ENCODE assay signal across 1 cellular context in the genomic region with DNA sequence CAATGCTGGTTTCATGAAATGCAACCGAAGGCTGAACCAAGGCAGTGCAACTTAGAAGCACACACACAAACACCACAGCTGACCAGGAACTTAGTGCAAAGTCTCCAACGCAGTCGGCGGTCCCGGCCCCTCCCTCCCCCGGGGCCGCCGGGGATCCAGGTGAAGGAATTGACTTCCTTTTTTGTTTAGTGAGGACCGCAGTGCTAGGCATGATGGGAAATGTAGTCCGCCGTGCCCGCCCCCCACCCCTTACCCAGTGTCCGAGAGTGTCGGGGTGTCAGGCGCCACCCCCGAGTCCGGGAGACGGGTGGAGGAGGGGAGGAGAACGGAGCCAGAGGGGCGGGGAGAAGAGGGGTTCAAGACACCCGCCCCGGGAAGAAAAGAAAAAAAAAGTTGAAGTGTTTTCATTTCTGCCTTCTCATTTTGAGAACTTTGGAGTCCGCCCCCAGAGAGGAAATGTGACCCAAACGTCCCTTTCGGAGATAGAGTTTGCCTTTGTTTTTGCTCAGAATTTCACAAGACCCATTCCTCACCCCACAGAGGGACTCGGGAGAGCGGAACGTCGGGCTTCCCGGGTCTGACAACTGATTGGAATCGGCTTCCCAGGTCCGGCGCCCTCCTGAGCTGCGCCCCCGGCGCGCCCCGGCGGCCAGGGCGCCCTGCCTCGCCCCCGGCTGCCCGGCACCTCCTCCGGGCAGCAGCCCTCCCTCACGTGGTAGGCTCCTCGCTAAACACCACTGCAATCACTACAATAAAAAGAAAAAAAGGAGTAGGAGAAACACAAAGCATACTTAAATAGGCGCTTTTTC.
TF ChIP-seq lines count a peak whose summit lies in the region.

No MANE protein-coding gene starts in this region.

TF ChIP-seq in K562, 482 proteins besides CTCF, POLR2A, EP300 and RAD21 (continued from another document and continues in another):
- TF ChIP-seq, protein P1, sequence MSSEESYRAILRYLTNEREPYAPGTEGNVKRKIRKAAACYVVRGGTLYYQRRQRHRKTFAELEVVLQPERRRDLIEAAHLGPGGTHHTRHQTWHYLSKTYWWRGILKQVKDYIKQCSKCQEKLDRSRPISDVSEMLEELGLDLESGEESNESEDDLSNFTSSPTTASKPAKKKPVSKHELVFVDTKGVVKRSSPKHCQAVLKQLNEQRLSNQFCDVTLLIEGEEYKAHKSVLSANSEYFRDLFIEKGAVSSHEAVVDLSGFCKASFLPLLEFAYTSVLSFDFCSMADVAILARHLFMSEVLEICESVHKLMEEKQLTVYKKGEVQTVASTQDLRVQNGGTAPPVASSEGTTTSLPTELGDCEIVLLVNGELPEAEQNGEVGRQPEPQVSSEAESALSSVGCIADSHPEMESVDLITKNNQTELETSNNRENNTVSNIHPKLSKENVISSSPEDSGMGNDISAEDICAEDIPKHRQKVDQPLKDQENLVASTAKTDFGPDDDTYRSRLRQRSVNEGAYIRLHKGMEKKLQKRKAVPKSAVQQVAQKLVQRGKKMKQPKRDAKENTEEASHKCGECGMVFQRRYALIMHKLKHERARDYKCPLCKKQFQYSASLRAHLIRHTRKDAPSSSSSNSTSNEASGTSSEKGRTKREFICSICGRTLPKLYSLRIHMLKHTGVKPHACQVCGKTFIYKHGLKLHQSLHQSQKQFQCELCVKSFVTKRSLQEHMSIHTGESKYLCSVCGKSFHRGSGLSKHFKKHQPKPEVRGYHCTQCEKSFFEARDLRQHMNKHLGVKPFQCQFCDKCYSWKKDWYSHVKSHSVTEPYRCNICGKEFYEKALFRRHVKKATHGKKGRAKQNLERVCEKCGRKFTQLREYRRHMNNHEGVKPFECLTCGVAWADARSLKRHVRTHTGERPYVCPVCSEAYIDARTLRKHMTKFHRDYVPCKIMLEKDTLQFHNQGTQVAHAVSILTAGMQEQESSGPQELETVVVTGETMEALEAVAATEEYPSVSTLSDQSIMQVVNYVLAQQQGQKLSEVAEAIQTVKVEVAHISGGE (CRISPR knock-in tag; IDR thresholded peaks at IDR 0.05), result peak in 1 of 3 experiments; percentile 57; a peak in 2 of 6 replicates
- TF ChIP-seq, protein P2, sequence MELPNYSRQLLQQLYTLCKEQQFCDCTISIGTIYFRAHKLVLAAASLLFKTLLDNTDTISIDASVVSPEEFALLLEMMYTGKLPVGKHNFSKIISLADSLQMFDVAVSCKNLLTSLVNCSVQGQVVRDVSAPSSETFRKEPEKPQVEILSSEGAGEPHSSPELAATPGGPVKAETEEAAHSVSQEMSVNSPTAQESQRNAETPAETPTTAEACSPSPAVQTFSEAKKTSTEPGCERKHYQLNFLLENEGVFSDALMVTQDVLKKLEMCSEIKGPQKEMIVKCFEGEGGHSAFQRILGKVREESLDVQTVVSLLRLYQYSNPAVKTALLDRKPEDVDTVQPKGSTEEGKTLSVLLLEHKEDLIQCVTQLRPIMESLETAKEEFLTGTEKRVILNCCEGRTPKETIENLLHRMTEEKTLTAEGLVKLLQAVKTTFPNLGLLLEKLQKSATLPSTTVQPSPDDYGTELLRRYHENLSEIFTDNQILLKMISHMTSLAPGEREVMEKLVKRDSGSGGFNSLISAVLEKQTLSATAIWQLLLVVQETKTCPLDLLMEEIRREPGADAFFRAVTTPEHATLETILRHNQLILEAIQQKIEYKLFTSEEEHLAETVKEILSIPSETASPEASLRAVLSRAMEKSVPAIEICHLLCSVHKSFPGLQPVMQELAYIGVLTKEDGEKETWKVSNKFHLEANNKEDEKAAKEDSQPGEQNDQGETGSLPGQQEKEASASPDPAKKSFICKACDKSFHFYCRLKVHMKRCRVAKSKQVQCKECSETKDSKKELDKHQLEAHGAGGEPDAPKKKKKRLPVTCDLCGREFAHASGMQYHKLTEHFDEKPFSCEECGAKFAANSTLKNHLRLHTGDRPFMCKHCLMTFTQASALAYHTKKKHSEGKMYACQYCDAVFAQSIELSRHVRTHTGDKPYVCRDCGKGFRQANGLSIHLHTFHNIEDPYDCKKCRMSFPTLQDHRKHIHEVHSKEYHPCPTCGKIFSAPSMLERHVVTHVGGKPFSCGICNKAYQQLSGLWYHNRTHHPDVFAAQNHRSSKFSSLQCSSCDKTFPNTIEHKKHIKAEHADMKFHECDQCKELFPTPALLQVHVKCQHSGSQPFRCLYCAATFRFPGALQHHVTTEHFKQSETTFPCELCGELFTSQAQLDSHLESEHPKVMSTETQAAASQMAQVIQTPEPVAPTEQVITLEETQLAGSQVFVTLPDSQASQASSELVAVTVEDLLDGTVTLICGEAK (IDR thresholded peaks at IDR 0.05), result peak; percentile 71
- TF ChIP-seq, protein P2 (CRISPR knock-in tag; IDR thresholded peaks at IDR 0.05), result no peak
- TF ChIP-seq KLF13 (tag; IDR thresholded peaks at IDR 0.05; ENCODE audit: borderline replicate concordance, low read depth) (peak; percentile 75; the same call in 1 of the 2 replicates), ETV6 (IDR thresholded peaks at IDR 0.05; ENCODE audit: borderline replicate concordance in 1 of 2, low read depth in 2 of 2, low read length in 1 of 2) (0 out of 4 replicates have a peak, but pooled peaks of 1 of the 2 experiments have one; percentile 30), ETV6 (CRISPR knock-in tag; IDR thresholded peaks at IDR 0.05; ENCODE audit: borderline replicate concordance) (no peak), MAFF (IDR thresholded peaks at IDR 0.05; ENCODE audit: low read length) (0 out of 2 replicates have a peak, but pooled peaks have one; percentile 2), ZNF277 (CRISPR knock-in tag; IDR thresholded peaks at IDR 0.05; ENCODE audit: borderline replicate concordance) (no peak), XRCC5 (IDR thresholded peaks at IDR 0.05; ENCODE audit: low read depth, low read length) (no peak), MBD2 (IDR thresholded peaks at IDR 0.05; ENCODE audit: borderline replicate concordance, low read depth) (no peak), SIN3B (IDR thresholded peaks at IDR 0.05; ENCODE audit: low read depth) (no peak)
- TF ChIP-seq, protein P3, sequence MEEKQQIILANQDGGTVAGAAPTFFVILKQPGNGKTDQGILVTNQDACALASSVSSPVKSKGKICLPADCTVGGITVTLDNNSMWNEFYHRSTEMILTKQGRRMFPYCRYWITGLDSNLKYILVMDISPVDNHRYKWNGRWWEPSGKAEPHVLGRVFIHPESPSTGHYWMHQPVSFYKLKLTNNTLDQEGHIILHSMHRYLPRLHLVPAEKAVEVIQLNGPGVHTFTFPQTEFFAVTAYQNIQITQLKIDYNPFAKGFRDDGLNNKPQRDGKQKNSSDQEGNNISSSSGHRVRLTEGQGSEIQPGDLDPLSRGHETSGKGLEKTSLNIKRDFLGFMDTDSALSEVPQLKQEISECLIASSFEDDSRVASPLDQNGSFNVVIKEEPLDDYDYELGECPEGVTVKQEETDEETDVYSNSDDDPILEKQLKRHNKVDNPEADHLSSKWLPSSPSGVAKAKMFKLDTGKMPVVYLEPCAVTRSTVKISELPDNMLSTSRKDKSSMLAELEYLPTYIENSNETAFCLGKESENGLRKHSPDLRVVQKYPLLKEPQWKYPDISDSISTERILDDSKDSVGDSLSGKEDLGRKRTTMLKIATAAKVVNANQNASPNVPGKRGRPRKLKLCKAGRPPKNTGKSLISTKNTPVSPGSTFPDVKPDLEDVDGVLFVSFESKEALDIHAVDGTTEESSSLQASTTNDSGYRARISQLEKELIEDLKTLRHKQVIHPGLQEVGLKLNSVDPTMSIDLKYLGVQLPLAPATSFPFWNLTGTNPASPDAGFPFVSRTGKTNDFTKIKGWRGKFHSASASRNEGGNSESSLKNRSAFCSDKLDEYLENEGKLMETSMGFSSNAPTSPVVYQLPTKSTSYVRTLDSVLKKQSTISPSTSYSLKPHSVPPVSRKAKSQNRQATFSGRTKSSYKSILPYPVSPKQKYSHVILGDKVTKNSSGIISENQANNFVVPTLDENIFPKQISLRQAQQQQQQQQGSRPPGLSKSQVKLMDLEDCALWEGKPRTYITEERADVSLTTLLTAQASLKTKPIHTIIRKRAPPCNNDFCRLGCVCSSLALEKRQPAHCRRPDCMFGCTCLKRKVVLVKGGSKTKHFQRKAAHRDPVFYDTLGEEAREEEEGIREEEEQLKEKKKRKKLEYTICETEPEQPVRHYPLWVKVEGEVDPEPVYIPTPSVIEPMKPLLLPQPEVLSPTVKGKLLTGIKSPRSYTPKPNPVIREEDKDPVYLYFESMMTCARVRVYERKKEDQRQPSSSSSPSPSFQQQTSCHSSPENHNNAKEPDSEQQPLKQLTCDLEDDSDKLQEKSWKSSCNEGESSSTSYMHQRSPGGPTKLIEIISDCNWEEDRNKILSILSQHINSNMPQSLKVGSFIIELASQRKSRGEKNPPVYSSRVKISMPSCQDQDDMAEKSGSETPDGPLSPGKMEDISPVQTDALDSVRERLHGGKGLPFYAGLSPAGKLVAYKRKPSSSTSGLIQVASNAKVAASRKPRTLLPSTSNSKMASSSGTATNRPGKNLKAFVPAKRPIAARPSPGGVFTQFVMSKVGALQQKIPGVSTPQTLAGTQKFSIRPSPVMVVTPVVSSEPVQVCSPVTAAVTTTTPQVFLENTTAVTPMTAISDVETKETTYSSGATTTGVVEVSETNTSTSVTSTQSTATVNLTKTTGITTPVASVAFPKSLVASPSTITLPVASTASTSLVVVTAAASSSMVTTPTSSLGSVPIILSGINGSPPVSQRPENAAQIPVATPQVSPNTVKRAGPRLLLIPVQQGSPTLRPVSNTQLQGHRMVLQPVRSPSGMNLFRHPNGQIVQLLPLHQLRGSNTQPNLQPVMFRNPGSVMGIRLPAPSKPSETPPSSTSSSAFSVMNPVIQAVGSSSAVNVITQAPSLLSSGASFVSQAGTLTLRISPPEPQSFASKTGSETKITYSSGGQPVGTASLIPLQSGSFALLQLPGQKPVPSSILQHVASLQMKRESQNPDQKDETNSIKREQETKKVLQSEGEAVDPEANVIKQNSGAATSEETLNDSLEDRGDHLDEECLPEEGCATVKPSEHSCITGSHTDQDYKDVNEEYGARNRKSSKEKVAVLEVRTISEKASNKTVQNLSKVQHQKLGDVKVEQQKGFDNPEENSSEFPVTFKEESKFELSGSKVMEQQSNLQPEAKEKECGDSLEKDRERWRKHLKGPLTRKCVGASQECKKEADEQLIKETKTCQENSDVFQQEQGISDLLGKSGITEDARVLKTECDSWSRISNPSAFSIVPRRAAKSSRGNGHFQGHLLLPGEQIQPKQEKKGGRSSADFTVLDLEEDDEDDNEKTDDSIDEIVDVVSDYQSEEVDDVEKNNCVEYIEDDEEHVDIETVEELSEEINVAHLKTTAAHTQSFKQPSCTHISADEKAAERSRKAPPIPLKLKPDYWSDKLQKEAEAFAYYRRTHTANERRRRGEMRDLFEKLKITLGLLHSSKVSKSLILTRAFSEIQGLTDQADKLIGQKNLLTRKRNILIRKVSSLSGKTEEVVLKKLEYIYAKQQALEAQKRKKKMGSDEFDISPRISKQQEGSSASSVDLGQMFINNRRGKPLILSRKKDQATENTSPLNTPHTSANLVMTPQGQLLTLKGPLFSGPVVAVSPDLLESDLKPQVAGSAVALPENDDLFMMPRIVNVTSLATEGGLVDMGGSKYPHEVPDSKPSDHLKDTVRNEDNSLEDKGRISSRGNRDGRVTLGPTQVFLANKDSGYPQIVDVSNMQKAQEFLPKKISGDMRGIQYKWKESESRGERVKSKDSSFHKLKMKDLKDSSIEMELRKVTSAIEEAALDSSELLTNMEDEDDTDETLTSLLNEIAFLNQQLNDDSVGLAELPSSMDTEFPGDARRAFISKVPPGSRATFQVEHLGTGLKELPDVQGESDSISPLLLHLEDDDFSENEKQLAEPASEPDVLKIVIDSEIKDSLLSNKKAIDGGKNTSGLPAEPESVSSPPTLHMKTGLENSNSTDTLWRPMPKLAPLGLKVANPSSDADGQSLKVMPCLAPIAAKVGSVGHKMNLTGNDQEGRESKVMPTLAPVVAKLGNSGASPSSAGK (IDR thresholded peaks at IDR 0.05), result no peak
- TF ChIP-seq, protein P4, sequence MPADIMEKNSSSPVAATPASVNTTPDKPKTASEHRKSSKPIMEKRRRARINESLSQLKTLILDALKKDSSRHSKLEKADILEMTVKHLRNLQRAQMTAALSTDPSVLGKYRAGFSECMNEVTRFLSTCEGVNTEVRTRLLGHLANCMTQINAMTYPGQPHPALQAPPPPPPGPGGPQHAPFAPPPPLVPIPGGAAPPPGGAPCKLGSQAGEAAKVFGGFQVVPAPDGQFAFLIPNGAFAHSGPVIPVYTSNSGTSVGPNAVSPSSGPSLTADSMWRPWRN (IDR thresholded peaks at IDR 0.05; ENCODE audit: low read depth), result no peak
